Comparison of ENCODE assay signal across 14 cellular contexts in the genomic region with DNA sequence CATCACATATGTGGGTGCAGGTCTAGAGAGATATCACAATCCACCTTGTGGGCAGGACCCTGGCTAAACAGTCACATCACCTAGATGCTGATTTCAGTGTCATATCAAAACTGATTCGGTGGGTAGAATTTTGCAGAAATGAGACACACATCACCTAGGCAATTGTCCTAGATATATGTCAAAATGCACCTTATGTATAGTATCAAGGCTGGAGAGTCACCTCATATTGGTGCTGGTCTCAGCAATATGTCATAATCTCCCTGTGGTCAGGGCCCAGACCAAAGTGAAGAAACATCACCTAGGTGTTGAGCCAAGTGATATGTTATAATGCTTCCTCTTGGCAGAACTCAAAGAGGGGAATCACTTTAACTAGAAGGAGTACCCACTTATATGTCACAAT.
DNase-seq lines count a peak whose midpoint lies in the region; ATAC-seq and TF ChIP-seq lines count a peak whose summit lies in the region.
"Had no signal": no experiment of that assay in that cellular context is flagged by ENCODE, and none has a peak within 500 bp of the region (broad histone marks: within the 10 kb centered on the region; RNA-seq: fewer than 3 reads in every experiment).

No MANE protein-coding gene starts in this region.

- H3K27ac Mint-ChIP-seq in stimulated activated naive CD8-positive, alpha-beta T cell treated with anti-CD3 and anti-CD28 coated beads, Interleukin-15, amount 100 ng/mL, for 72 hours = no peak overlapping the region
- H3K27ac Mint-ChIP-seq: CD4-positive, alpha-beta T cell; HFFc6 had no signal

- no peaks in the 10 kb centered on the region for H3K9me3 Mint-ChIP-seq in stimulated activated naive CD8-positive, alpha-beta T cell treated with anti-CD3 and anti-CD28 coated beads, Interleukin-15, amount 100 ng/mL, for 72 hours
- H3K9me3 Mint-ChIP-seq: CD4-positive, alpha-beta T cell; HFFc6 had no signal

- no peak overlapping the region for H4K12ac ChIP-seq in trophoblast cell (ENCODE audit: low read depth, low read length)

- DNase-seq in stimulated activated naive CD8-positive, alpha-beta T cell treated with anti-CD3 and anti-CD28 coated beads, Interleukin-15, amount 100 ng/mL, for 72 hours = peak in 1 of 2 donors; percentile 10
- DNase-seq in stimulated activated naive CD8-positive, alpha-beta T cell treated with anti-CD3 and anti-CD28 coated beads, Interleukin-15, Interleukin-2, amounts not matched to agents 100 U/mL and 50 U/mL, for 24 hours = no peak
- no peak for DNase-seq in RWPE2 (ENCODE audit: low spot score)
- no peak for DNase-seq in trophoblast cell
- no peak for DNase-seq in activated T-cell treated with anti-CD3 and anti-CD28 coated beads for 4 hours
- DNase-seq: ACHN; Caco-2; CD4-positive, alpha-beta T cell; GOT3; H7 had no signal

- peak overlapping the region; percentile 46 for H3K27ac ChIP-seq in RWPE2 (ENCODE audit: poor library complexity, severe bottlenecking)
- H3K27ac ChIP-seq in trophoblast cell (ENCODE audit: low read depth, low read length) = no peak overlapping the region
- H3K27ac ChIP-seq: C4-2B had no signal

- H4K8ac ChIP-seq in trophoblast cell (ENCODE audit: low read depth, low read length) = no peak overlapping the region

- H2BK5ac ChIP-seq in trophoblast cell (ENCODE audit: low read depth, low read length, poor library complexity) = no peak overlapping the region

- H3K4me3 ChIP-seq in RWPE2 (ENCODE audit: severe bottlenecking) = no peak overlapping the region
- no peak overlapping the region for H3K4me3 ChIP-seq in trophoblast cell (ENCODE audit: low read depth, low read length)

- no peak overlapping the region for H3K4ac ChIP-seq in trophoblast cell (ENCODE audit: low read depth, low read length)

- H3K4me2 ChIP-seq in trophoblast cell (ENCODE audit: low read length) = no peak overlapping the region

- peak; percentile 65 for ATAC-seq in stimulated activated naive CD8-positive, alpha-beta T cell treated with anti-CD3 and anti-CD28 coated beads, Interleukin-15, amount 100 ng/mL, for 72 hours
- no peak for ATAC-seq in stimulated activated naive CD8-positive, alpha-beta T cell treated with anti-CD3 and anti-CD28 coated beads, Interleukin-15, Interleukin-2, amounts not matched to agents 100 U/mL and 50 U/mL, for 24 hours
- ATAC-seq in RWPE2 (ENCODE audit: low read depth) = no peak
- no peak for ATAC-seq in HG03571 (IDR thresholded peaks at IDR 0.05; ENCODE audit: unreplicated experiment)
- ATAC-seq: HCT116 had no signal

- no peak overlapping the region for H3K4me3 Mint-ChIP-seq in stimulated activated naive CD8-positive, alpha-beta T cell treated with anti-CD3 and anti-CD28 coated beads, Interleukin-15, amount 100 ng/mL, for 72 hours
- H3K4me3 Mint-ChIP-seq: CD4-positive, alpha-beta T cell; HFFc6 had no signal

- no peak overlapping the region for H2BK12ac ChIP-seq in trophoblast cell (ENCODE audit: low read length)

- no peaks in the 10 kb centered on the region for H3K27me3 Mint-ChIP-seq in stimulated activated naive CD8-positive, alpha-beta T cell treated with anti-CD3 and anti-CD28 coated beads, Interleukin-15, amount 100 ng/mL, for 72 hours
- H3K27me3 Mint-ChIP-seq: CD4-positive, alpha-beta T cell had no signal

- H3K79me1 ChIP-seq in trophoblast cell (ENCODE audit: low read length) = peaks cover 2% of the 10 kb centered on the region

- no CpG with 5 or more reads among the region's 1 CpG for WGBS in trophoblast cell (ENCODE audit: extremely low coverage, insufficient coverage, insufficient read length)

- no peak overlapping the region for H2AK5ac ChIP-seq in trophoblast cell (ENCODE audit: low read length)

- H2AFZ ChIP-seq in trophoblast cell (ENCODE audit: insufficient read depth, low read length, poor library complexity) = no peak overlapping the region

- no peaks in the 10 kb centered on the region for H3K79me2 ChIP-seq in trophoblast cell (ENCODE audit: control insufficient read depth, insufficient read depth, low read length, poor library complexity)

- no peaks in the 10 kb centered on the region for H3K9me3 ChIP-seq in RWPE2 (ENCODE audit: severe bottlenecking)
- no peaks in the 10 kb centered on the region for H3K9me3 ChIP-seq in trophoblast cell (ENCODE audit: insufficient read depth, low read depth, low read length)
- H3K9me3 ChIP-seq: Caco-2 had no signal

- H3K4me1 Mint-ChIP-seq in stimulated activated naive CD8-positive, alpha-beta T cell treated with anti-CD3 and anti-CD28 coated beads, Interleukin-15, amount 100 ng/mL, for 72 hours = no peaks in the 10 kb centered on the region

- H3K18ac ChIP-seq in trophoblast cell (ENCODE audit: low read length) = no peak overlapping the region

- no peak overlapping the region for H3K14ac ChIP-seq in trophoblast cell (ENCODE audit: low read length)

- H3K36me3 ChIP-seq in RWPE2 (ENCODE audit: low read depth) = no peaks in the 10 kb centered on the region
- H3K36me3 ChIP-seq in trophoblast cell (ENCODE audit: control insufficient read depth in 1 of 2, insufficient read depth in 2 of 2, low read length in 2 of 2) = no peaks in the 10 kb centered on the region

- H3K9ac ChIP-seq in trophoblast cell (ENCODE audit: low read length) = no peak overlapping the region

- H3K4me1 ChIP-seq in RWPE2 (ENCODE audit: insufficient read depth, poor library complexity, severe bottlenecking) = peaks cover 26% of the 10 kb centered on the region
- H3K4me1 ChIP-seq in trophoblast cell (ENCODE audit: control insufficient read depth in 1 of 2, insufficient read depth in 2 of 2, low read length in 2 of 2) = no peaks in the 10 kb centered on the region
- H3K4me1 ChIP-seq: Caco-2 had no signal

- peak overlapping the region; percentile 14 for H4K91ac ChIP-seq in trophoblast cell (ENCODE audit: low read depth, low read length)

- no peak overlapping the region for H2BK120ac ChIP-seq in trophoblast cell (ENCODE audit: insufficient read depth, low read length, poor library complexity)

- no peak overlapping the region for H3K23ac ChIP-seq in trophoblast cell (ENCODE audit: low read length)

- H3K27me3 ChIP-seq in RWPE2 (ENCODE audit: insufficient read depth, poor library complexity, severe bottlenecking) (no peaks in the 10 kb centered on the region), trophoblast cell (ENCODE audit: insufficient read depth, low read length) (no peaks in the 10 kb centered on the region)

- no peak for TF ChIP-seq CTCF in RWPE2 (IDR thresholded peaks at IDR 0.05; ENCODE audit: poor library complexity, severe bottlenecking)
